Comparison of ENCODE assay signal across 1 cellular context in genomic region chr7:45892407-45893035, GRCh38.
A peak's percentile ranks its signal among the peaks of the same experiment; 100 is the strongest.
TF ChIP-seq lines count a peak whose summit lies in the region.

No MANE protein-coding gene starts in this region.

TF ChIP-seq in HepG2, 621 proteins besides CTCF, POLR2A, EP300 and RAD21 (continued from another document):
- TF ChIP-seq NFAT5 (CRISPR knock-in tag; IDR thresholded peaks at IDR 0.05), result peak; percentile 81; the same call in 1 of the 2 replicates
- no peak for TF ChIP-seq ZBTB8A (CRISPR knock-in tag; IDR thresholded peaks at IDR 0.05; ENCODE audit: borderline replicate concordance, low read depth)
- TF ChIP-seq ZNF549 (CRISPR knock-in tag; IDR thresholded peaks at IDR 0.05), result no peak
- TF ChIP-seq ZFP91 (CRISPR knock-in tag; IDR thresholded peaks at IDR 0.05; ENCODE audit: borderline replicate concordance), result no peak; the same call in none of the 2 replicates
- TF ChIP-seq CREB3 (CRISPR knock-in tag; IDR thresholded peaks at IDR 0.05), result no peak
- no peak for TF ChIP-seq HNF1A (IDR thresholded peaks at IDR 0.05; ENCODE audit: low read depth)
- no peak for TF ChIP-seq HNF1A (CRISPR knock-in tag; IDR thresholded peaks at IDR 0.05; ENCODE audit: borderline replicate concordance)
- TF ChIP-seq NFRKB (IDR thresholded peaks at IDR 0.05), result no peak
- TF ChIP-seq JUNB (CRISPR knock-in tag; IDR thresholded peaks at IDR 0.05; ENCODE audit: borderline replicate concordance), result 0 out of 2 replicates have a peak, but pooled peaks have one; percentile 10
- TF ChIP-seq ZBTB25 (CRISPR knock-in tag; IDR thresholded peaks at IDR 0.05), result peak; percentile 14; the same call in 1 of the 2 replicates
- TF ChIP-seq BRF2 (CRISPR knock-in tag; IDR thresholded peaks at IDR 0.05), result peak; percentile 38; the same call in 1 of the 2 replicates
- no peak for TF ChIP-seq THRA (CRISPR knock-in tag; IDR thresholded peaks at IDR 0.05; ENCODE audit: borderline replicate concordance)
- 0 out of 2 replicates have a peak, but pooled peaks have one; percentile 15 for TF ChIP-seq PBX3 (CRISPR knock-in tag; IDR thresholded peaks at IDR 0.05; ENCODE audit: borderline replicate concordance)
- peak; percentile 35 for TF ChIP-seq ARID5B (CRISPR knock-in tag; IDR thresholded peaks at IDR 0.05)
- TF ChIP-seq LCORL (IDR thresholded peaks at IDR 0.05), result no peak
- TF ChIP-seq LCORL (CRISPR knock-in tag; IDR thresholded peaks at IDR 0.05), result no peak
- TF ChIP-seq PAF1 (CRISPR knock-in tag; IDR thresholded peaks at IDR 0.05), result peak; percentile 100
TF ChIP-seq in HepG2: peak in this region for 196.
